14 cellular contexts compared by ENCODE assay signal in the genomic region with DNA sequence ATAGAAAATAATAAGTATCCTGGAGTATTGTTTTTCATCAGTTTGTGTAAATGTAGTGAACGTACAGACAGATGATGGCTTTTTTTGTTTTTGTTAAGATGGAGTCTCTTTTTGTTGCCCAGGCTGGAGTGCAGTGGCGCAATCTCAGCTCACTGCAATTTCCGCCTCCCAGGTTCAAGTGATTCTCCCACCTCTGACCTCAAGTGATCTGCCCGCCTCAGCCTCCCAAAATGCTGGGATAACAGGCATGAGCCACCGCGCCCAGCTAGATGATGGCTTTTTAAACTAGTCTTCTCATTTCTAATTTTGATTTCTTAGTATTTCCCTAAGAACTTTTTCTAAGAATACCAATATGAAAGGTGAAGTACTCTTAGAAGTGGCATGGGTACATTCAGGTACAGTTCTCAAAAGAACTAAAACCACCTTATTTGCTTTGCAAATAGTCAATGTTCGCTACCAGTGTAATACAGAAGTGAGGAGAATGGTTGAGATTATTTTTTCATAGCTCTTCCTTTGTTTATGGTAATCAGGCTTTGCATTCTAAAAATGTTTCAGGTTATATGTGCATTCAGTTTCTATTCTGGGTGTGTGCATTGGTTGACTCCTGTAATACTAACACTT.
"Had no signal": no experiment of that assay in that cellular context is flagged by ENCODE, and none has a peak within 500 bp of the region (broad histone marks: within the 10 kb centered on the region; RNA-seq: fewer than 3 reads in every experiment).

No MANE protein-coding gene starts in this region.

- H3K4me3 ChIP-seq: esophagus squamous epithelium, neural progenitor cell, pancreas, vagina had no signal

- H3K4me3 Mint-ChIP-seq: neural progenitor cell had no signal

- H3K27me3 ChIP-seq: esophagus squamous epithelium, neural progenitor cell, pancreas, vagina had no signal

- H3K4me1 ChIP-seq: esophagus squamous epithelium, neural progenitor cell, pancreas, vagina had no signal

- H3K9me3 Mint-ChIP-seq: neural progenitor cell had no signal

- FAIRE-seq: astrocyte, pancreas, TTC549 had no signal

- ATAC-seq: left colon, pancreas had no signal

- H3K9me3 ChIP-seq: esophagus squamous epithelium, pancreas, SK-N-SH, vagina had no signal

- H3K27ac Mint-ChIP-seq: neural progenitor cell had no signal

- DNase-seq: activated effector memory CD4-positive, alpha-beta T cell treated with Interleukin-2 at 50 U/mL for 16 hours; esophagus squamous epithelium; foreskin fibroblast; head of caudate nucleus; left colon; pancreas; retina; SK-N-SH; stimulated activated CD4-positive, alpha-beta T cell treated with anti-CD3 and anti-CD28 coated beads, Interleukin-4, amount 100 ng/mL, for 1 hour; stimulated activated CD8-positive, alpha-beta memory T cell treated with anti-CD3 and anti-CD28 coated beads, Interleukin-4, amount 100 ng/mL, for 48 hours had no signal
